ENCODE assay signal across 14 cellular contexts in genomic region chr16:80719573-80719972, GRCh38.
DNase-seq lines count a peak whose midpoint lies in the region; ATAC-seq and TF ChIP-seq lines count a peak whose summit lies in the region.
"Had no signal": no experiment of that assay in that cellular context is flagged by ENCODE, and none has a peak within 500 bp of the region (broad histone marks: within the 10 kb centered on the region; RNA-seq: fewer than 3 reads in every experiment).

No MANE protein-coding gene starts in this region.

- H3K4me3 ChIP-seq in CD4-positive, CD25-positive, alpha-beta regulatory T cell (ENCODE audit: low read depth, low read length): no peak overlapping the region
- H3K4me3 ChIP-seq in GM12865 (ENCODE audit: low read depth, low read length): no peak overlapping the region
- H3K4me3 ChIP-seq in Karpas-422 (ENCODE audit: low read length): no peak overlapping the region
- H3K4me3 ChIP-seq in mesenchymal stem cell (ENCODE audit: insufficient read depth in 1 of 2, low read depth in 1 of 2, low read length in 2 of 2): no peak overlapping the region
- H3K4me3 ChIP-seq: body of pancreas, psoas muscle, SJSA1 had no signal

- H3K4me3 Mint-ChIP-seq in CD4-positive, CD25-positive, alpha-beta regulatory T cell: peak overlapping the region in 2 of 4 donors; percentile 45 to 57
- H3K4me3 Mint-ChIP-seq in central memory CD8-positive, alpha-beta T cell: no peak overlapping the region
- H3K4me3 Mint-ChIP-seq: CD4-positive, alpha-beta memory T cell had no signal

- H4K8ac ChIP-seq in mesenchymal stem cell (ENCODE audit: low read length): no peak overlapping the region

- no peak for TF ChIP-seq CTCF in GM12865 (IDR thresholded peaks at IDR 0.05; ENCODE audit: insufficient read depth, low read depth, low read length, missing control alignments)

- no peak overlapping the region for H2BK5ac ChIP-seq in mesenchymal stem cell (ENCODE audit: low read depth, low read length, poor library complexity, severe bottlenecking)

- H3K4me1 ChIP-seq in CD4-positive, CD25-positive, alpha-beta regulatory T cell (ENCODE audit: control insufficient read depth, insufficient read depth, low read length, poor library complexity, severe bottlenecking): peaks cover 12% of the 10 kb centered on the region
- H3K4me1 ChIP-seq in Karpas-422 (ENCODE audit: low read length) (no peaks in the 10 kb centered on the region), mesenchymal stem cell (ENCODE audit: control insufficient read depth, insufficient read depth, low read depth, low read length) (no peaks in the 10 kb centered on the region)
- H3K4me1 ChIP-seq: psoas muscle, SJSA1 had no signal

- peak overlapping the region in 2 of 3 donors; percentile 90 to 94 for H3K27ac Mint-ChIP-seq in CD4-positive, CD25-positive, alpha-beta regulatory T cell
- H3K27ac Mint-ChIP-seq in central memory CD8-positive, alpha-beta T cell (ENCODE audit: low read depth): peak overlapping the region; percentile 74

- H3K18ac ChIP-seq in mesenchymal stem cell (ENCODE audit: low read depth in 1 of 2, low read length in 2 of 2): no peak overlapping the region

- DNase-seq in CD4-positive, CD25-positive, alpha-beta regulatory T cell: peak in 2 of 3 donors; percentile 24 to 46
- DNase-seq in GM12865 (ENCODE audit: low read depth): peak; percentile 50
- peak; percentile 41 for DNase-seq in Karpas-422
- DNase-seq in central memory CD8-positive, alpha-beta T cell (ENCODE audit: low spot score in 2 of 2): peak in 1 of 2 donors; percentile 35
- DNase-seq in mesenchymal stem cell: no peak
- DNase-seq in activated CD4-positive, CD25-positive, alpha-beta regulatory T cell treated with anti-CD3 and anti-CD28 coated beads, Interleukin-2, amount 50 U/mL, for 72 hours: no peak
- DNase-seq: hippocampal formation, NCI-H1436 treated with DMSO at 0.1 percent for 48 hours, NCI-H345, psoas muscle had no signal

- peaks cover 4 to 37% (median 23%) of the 10 kb centered on the region in 4 donors for H3K4me1 Mint-ChIP-seq in CD4-positive, CD25-positive, alpha-beta regulatory T cell
- H3K4me1 Mint-ChIP-seq in central memory CD8-positive, alpha-beta T cell: peaks cover 26% of the 10 kb centered on the region

- H3K79me1 ChIP-seq in mesenchymal stem cell (replicated peaks; ENCODE audit: low read length, poor library complexity, severe bottlenecking): no peaks in the 10 kb centered on the region

- H2AFZ ChIP-seq in Karpas-422 (ENCODE audit: low read length) (no peak overlapping the region), mesenchymal stem cell (ENCODE audit: low read depth, low read length) (no peak overlapping the region)

- H4K91ac ChIP-seq in mesenchymal stem cell (ENCODE audit: low read length): no peak overlapping the region

- H3K27ac ChIP-seq in CD4-positive, CD25-positive, alpha-beta regulatory T cell (ENCODE audit: insufficient read depth, low read length, poor library complexity, severe bottlenecking): no peak overlapping the region
- no peak overlapping the region for H3K27ac ChIP-seq in Karpas-422 (ENCODE audit: low read length)
- no peak overlapping the region for H3K27ac ChIP-seq in mesenchymal stem cell (ENCODE audit: low read length, poor library complexity, severe bottlenecking)
- H3K27ac ChIP-seq: psoas muscle, SJSA1 had no signal

- H2BK120ac ChIP-seq in mesenchymal stem cell (ENCODE audit: low read depth, low read length): no peak overlapping the region

- H3K9ac ChIP-seq in Karpas-422 (ENCODE audit: low read length) (no peak overlapping the region), mesenchymal stem cell (ENCODE audit: low read length) (no peak overlapping the region)

- H3K9me3 ChIP-seq in CD4-positive, CD25-positive, alpha-beta regulatory T cell (ENCODE audit: control insufficient read depth in 2 of 2, low read length in 2 of 2): peaks cover 0 to 6% of the 10 kb centered on the region in 2 experiments
- no peaks in the 10 kb centered on the region for H3K9me3 ChIP-seq in Karpas-422 (ENCODE audit: low read length)
- H3K9me3 ChIP-seq in mesenchymal stem cell (ENCODE audit: control insufficient read depth, low read length): peaks cover 16% of the 10 kb centered on the region
- H3K9me3 ChIP-seq: psoas muscle had no signal

- no peak overlapping the region for H2AK5ac ChIP-seq in mesenchymal stem cell (ENCODE audit: low read length, severe bottlenecking)

- no peaks in the 10 kb centered on the region for H3K36me3 ChIP-seq in CD4-positive, CD25-positive, alpha-beta regulatory T cell (ENCODE audit: control insufficient read depth, insufficient read depth, low read length)
- no peaks in the 10 kb centered on the region for H3K36me3 ChIP-seq in Karpas-422 (ENCODE audit: insufficient read depth, low read length)
- no peaks in the 10 kb centered on the region for H3K36me3 ChIP-seq in mesenchymal stem cell (ENCODE audit: control insufficient read depth in 1 of 2, insufficient read depth in 2 of 2, low read depth in 1 of 2, low read length in 2 of 2)
- H3K36me3 ChIP-seq: SJSA1 had no signal

- H3K4ac ChIP-seq in mesenchymal stem cell (ENCODE audit: low read depth in 1 of 2, low read length in 2 of 2): no peak overlapping the region

- H3K23ac ChIP-seq in mesenchymal stem cell (ENCODE audit: low read length in 2 of 2): no peak overlapping the region

- no peaks in the 10 kb centered on the region for H3K79me2 ChIP-seq in Karpas-422 (ENCODE audit: low read length)

- no peaks in the 10 kb centered on the region for H3K36me3 Mint-ChIP-seq in CD4-positive, CD25-positive, alpha-beta regulatory T cell
- no peaks in the 10 kb centered on the region for H3K36me3 Mint-ChIP-seq in central memory CD8-positive, alpha-beta T cell (ENCODE audit: insufficient read depth)

- H3K9me3 Mint-ChIP-seq in CD4-positive, CD25-positive, alpha-beta regulatory T cell: peaks cover 0 to 7% (median 0%) of the 10 kb centered on the region in 7 donors
- H3K9me3 Mint-ChIP-seq in central memory CD8-positive, alpha-beta T cell: peaks cover 5% of the 10 kb centered on the region

- no peak overlapping the region for H3K14ac ChIP-seq in mesenchymal stem cell (ENCODE audit: low read length in 2 of 2)

- ATAC-seq in CD4-positive, CD25-positive, alpha-beta regulatory T cell (ENCODE audit: low read depth in 2 of 2): peak; percentile 74 to 85
- ATAC-seq in central memory CD8-positive, alpha-beta T cell (replicated peaks; ENCODE audit: extremely low read depth, poor library complexity, severe bottlenecking): peak; percentile 99
- no peak for ATAC-seq in GM18511 (IDR thresholded peaks at IDR 0.05; ENCODE audit: unreplicated experiment)
- ATAC-seq: psoas muscle had no signal

- H2BK12ac ChIP-seq in mesenchymal stem cell (ENCODE audit: low read length in 2 of 2): no peak overlapping the region

- no peak overlapping the region for H2BK15ac ChIP-seq in mesenchymal stem cell (ENCODE audit: low read depth, poor library complexity, severe bottlenecking)

- no peak overlapping the region for H3K4me2 ChIP-seq in Karpas-422 (ENCODE audit: low read depth, low read length, poor library complexity, severe bottlenecking)
- no peak overlapping the region for H3K4me2 ChIP-seq in mesenchymal stem cell (ENCODE audit: low read length, poor library complexity, severe bottlenecking)

- no peaks in the 10 kb centered on the region for H3K27me3 ChIP-seq in CD4-positive, CD25-positive, alpha-beta regulatory T cell (ENCODE audit: control insufficient read depth, insufficient read depth, low read length)
- H3K27me3 ChIP-seq in Karpas-422 (ENCODE audit: low read length): no peaks in the 10 kb centered on the region
- no peaks in the 10 kb centered on the region for H3K27me3 ChIP-seq in mesenchymal stem cell (ENCODE audit: control insufficient read depth in 1 of 2, insufficient read depth in 1 of 2, low read length in 2 of 2)
- H3K27me3 ChIP-seq: body of pancreas, SJSA1 had no signal

- H4K20me1 ChIP-seq in Karpas-422 (ENCODE audit: insufficient read depth, low read depth, low read length): no peaks in the 10 kb centered on the region

- WGBS in mesenchymal stem cell: 87% methylated on average over 2 of the region's 2 CpGs

- peaks cover 3% of the 10 kb centered on the region; the same call in 1 of the 2 replicates for H3K9me2 ChIP-seq in Karpas-422 (replicated peaks; ENCODE audit: insufficient read depth, low read length)

- H3K27me3 Mint-ChIP-seq in CD4-positive, CD25-positive, alpha-beta regulatory T cell: no peaks in the 10 kb centered on the region
- H3K27me3 Mint-ChIP-seq in central memory CD8-positive, alpha-beta T cell: no peaks in the 10 kb centered on the region
- H3K27me3 Mint-ChIP-seq: CD4-positive, alpha-beta memory T cell had no signal

Comparison
In these comparisons a context has a peak if more than half of its experiments do, and no peak if none do; other contexts are left out.
1. DNase-seq: peak in CD4-positive, CD25-positive, alpha-beta regulatory T cell (2 of 3), GM12865 (single experiment) and Karpas-422 (single experiment); none in mesenchymal stem cell (single experiment) and activated CD4-positive, CD25-positive, alpha-beta regulatory T cell treated with anti-CD3 and anti-CD28 coated beads, Interleukin-2, amount 50 U/mL, for 72 hours (single experiment).